35 cellular contexts compared by ENCODE assay signal in genomic region chr9:2502760-2503159, GRCh38.
DNase-seq lines count a peak whose midpoint lies in the region; ATAC-seq, FAIRE-seq and TF ChIP-seq lines count a peak whose summit lies in the region.
"Had no signal": no experiment of that assay in that cellular context is flagged by ENCODE, and none has a peak within 500 bp of the region (broad histone marks: within the 10 kb centered on the region; RNA-seq: fewer than 3 reads in every experiment).

No MANE protein-coding gene starts in this region.

- H3K27me3 ChIP-seq in GM23248 (replicated peaks; ENCODE audit: insufficient read depth) = no peaks in the 10 kb centered on the region
- H3K27me3 ChIP-seq in astrocyte (ENCODE audit: insufficient read depth, low read length) = no peaks in the 10 kb centered on the region
- H3K27me3 ChIP-seq in sigmoid colon = no peaks in the 10 kb centered on the region
- H3K27me3 ChIP-seq: adrenal gland, BLaER1, cardiac muscle cell, colonic mucosa, Peyer's patch, vagina had no signal

- H3K9me2 ChIP-seq in GM23248 (ENCODE audit: insufficient read depth) = no peaks in the 10 kb centered on the region

- no peaks in the 10 kb centered on the region for H3K36me3 ChIP-seq in GM23248 (ENCODE audit: low read depth)
- no peaks in the 10 kb centered on the region for H3K36me3 ChIP-seq in astrocyte (ENCODE audit: insufficient read depth, low read length)
- H3K36me3 ChIP-seq in sigmoid colon = no peaks in the 10 kb centered on the region
- H3K36me3 ChIP-seq: adrenal gland, cardiac muscle cell, colonic mucosa, Peyer's patch, vagina had no signal

- H3K4me2 ChIP-seq in GM23248 (ENCODE audit: unreplicated experiment) = no peak overlapping the region
- no peak overlapping the region for H3K4me2 ChIP-seq in astrocyte (ENCODE audit: low read length)
- H3K4me2 ChIP-seq: A549, BLaER1 had no signal

- no peak overlapping the region for H3K9ac ChIP-seq in GM23248
- no peak overlapping the region for H3K9ac ChIP-seq in astrocyte (ENCODE audit: low read length)
- H3K9ac ChIP-seq: BLaER1 had no signal

- no peak overlapping the region for H3K4me3 Mint-ChIP-seq in astrocyte (ENCODE audit: unreplicated experiment)
- H3K4me3 Mint-ChIP-seq in natural killer cell treated with Interleukin-12 subunit alpha and Interleukin-12 subunit beta and Interleukin-15 and Interleukin-18, amount 100 ng/mL, for 72 hours = no peak overlapping the region
- H3K4me3 Mint-ChIP-seq: activated CD8-positive, alpha-beta memory T cell treated with anti-CD3 and anti-CD28 coated beads, Interleukin-2, amount 10 ng/mL, durations not matched to agents 7 days and 5 days; activated T-cell treated with anti-CD3 and anti-CD28 coated beads, Interleukin-2, amount 50 U/mL, for 72 hours; mesothelial cell of epicardium; naive B cell; stimulated activated naive CD8-positive, alpha-beta T cell treated with anti-CD3 and anti-CD28 coated beads, Interleukin-15, amount 100 ng/mL, for 72 hours; WTC11 had no signal

- TF ChIP-seq POLR2A in sigmoid colon (IDR thresholded peaks at IDR 0.05) = no peak

- H4K20me1 ChIP-seq in GM23248 (ENCODE audit: insufficient read depth) = no peaks in the 10 kb centered on the region
- H4K20me1 ChIP-seq in astrocyte (ENCODE audit: insufficient read depth, low read length) = no peaks in the 10 kb centered on the region
- H4K20me1 ChIP-seq: BLaER1 had no signal

- H3K9me3 ChIP-seq in GM23248 (ENCODE audit: low read depth) = no peaks in the 10 kb centered on the region
- no peaks in the 10 kb centered on the region for H3K9me3 ChIP-seq in astrocyte (ENCODE audit: insufficient read depth, low read depth, low read length)
- no peaks in the 10 kb centered on the region for H3K9me3 ChIP-seq in sigmoid colon
- H3K9me3 ChIP-seq: A549, adrenal gland, BLaER1, colonic mucosa, Peyer's patch, vagina had no signal

- H3K27ac Mint-ChIP-seq in astrocyte (ENCODE audit: unreplicated experiment) = no peak overlapping the region
- no peak overlapping the region for H3K27ac Mint-ChIP-seq in natural killer cell treated with Interleukin-12 subunit alpha and Interleukin-12 subunit beta and Interleukin-15 and Interleukin-18, amount 100 ng/mL, for 72 hours
- H3K27ac Mint-ChIP-seq: activated CD8-positive, alpha-beta memory T cell treated with anti-CD3 and anti-CD28 coated beads, Interleukin-2, amount 10 ng/mL, durations not matched to agents 7 days and 5 days; activated T-cell treated with anti-CD3 and anti-CD28 coated beads, Interleukin-2, amount 50 U/mL, for 72 hours; mesothelial cell of epicardium; naive B cell; stimulated activated naive CD8-positive, alpha-beta T cell treated with anti-CD3 and anti-CD28 coated beads, Interleukin-15, amount 100 ng/mL, for 72 hours; WTC11 had no signal

- in situ Hi-C loops in GM23248 (cut with MboI) = no loop called here

- H3K4me1 Mint-ChIP-seq in astrocyte (ENCODE audit: low read depth, unreplicated experiment) = no peaks in the 10 kb centered on the region
- no peaks in the 10 kb centered on the region for H3K4me1 Mint-ChIP-seq in natural killer cell treated with Interleukin-12 subunit alpha and Interleukin-12 subunit beta and Interleukin-15 and Interleukin-18, amount 100 ng/mL, for 72 hours (ENCODE audit: low read depth in 2 of 2)
- H3K4me1 Mint-ChIP-seq: activated CD8-positive, alpha-beta memory T cell treated with anti-CD3 and anti-CD28 coated beads, Interleukin-2, amount 10 ng/mL, durations not matched to agents 7 days and 5 days; naive B cell; stimulated activated naive CD8-positive, alpha-beta T cell treated with anti-CD3 and anti-CD28 coated beads, Interleukin-15, amount 100 ng/mL, for 72 hours had no signal

- no peak overlapping the region for H3K4me3 ChIP-seq in GM23248
- H3K4me3 ChIP-seq in astrocyte (ENCODE audit: insufficient read depth, low read depth, low read length) = no peak overlapping the region
- H3K4me3 ChIP-seq in fibroblast of the aortic adventitia (ENCODE audit: low read depth, low read length) = no peak overlapping the region
- no peak overlapping the region for H3K4me3 ChIP-seq in sigmoid colon
- H3K4me3 ChIP-seq: A549, adrenal gland, BLaER1, cardiac muscle cell, colonic mucosa, GM12878, Peyer's patch, skin epidermis, vagina had no signal

- no peaks in the 10 kb centered on the region for H3K27me3 Mint-ChIP-seq in astrocyte (ENCODE audit: low read depth, unreplicated experiment)
- H3K27me3 Mint-ChIP-seq in natural killer cell treated with Interleukin-12 subunit alpha and Interleukin-12 subunit beta and Interleukin-15 and Interleukin-18, amount 100 ng/mL, for 72 hours = peaks cover 0 to 3% of the 10 kb centered on the region in 2 donors
- H3K27me3 Mint-ChIP-seq: activated CD8-positive, alpha-beta memory T cell treated with anti-CD3 and anti-CD28 coated beads, Interleukin-2, amount 10 ng/mL, durations not matched to agents 7 days and 5 days had no signal

- no peak for TF ChIP-seq EP300 in sigmoid colon (IDR thresholded peaks at IDR 0.05)

- H3K9me3 Mint-ChIP-seq in astrocyte (ENCODE audit: unreplicated experiment) = peaks cover 5% of the 10 kb centered on the region
- no peaks in the 10 kb centered on the region for H3K9me3 Mint-ChIP-seq in natural killer cell treated with Interleukin-12 subunit alpha and Interleukin-12 subunit beta and Interleukin-15 and Interleukin-18, amount 100 ng/mL, for 72 hours
- H3K9me3 Mint-ChIP-seq: activated T-cell treated with anti-CD3 and anti-CD28 coated beads, Interleukin-2, amount 50 U/mL, for 72 hours; mesothelial cell of epicardium; stimulated activated naive CD8-positive, alpha-beta T cell treated with anti-CD3 and anti-CD28 coated beads, Interleukin-15, amount 100 ng/mL, for 72 hours had no signal

- peaks cover 11% of the 10 kb centered on the region for H3K36me3 Mint-ChIP-seq in astrocyte (ENCODE audit: low read depth, unreplicated experiment)
- no peaks in the 10 kb centered on the region for H3K36me3 Mint-ChIP-seq in natural killer cell treated with Interleukin-12 subunit alpha and Interleukin-12 subunit beta and Interleukin-15 and Interleukin-18, amount 100 ng/mL, for 72 hours
- H3K36me3 Mint-ChIP-seq: activated CD8-positive, alpha-beta memory T cell treated with anti-CD3 and anti-CD28 coated beads, Interleukin-2, amount 10 ng/mL, durations not matched to agents 7 days and 5 days; naive B cell; WTC11 had no signal

- no peaks in the 10 kb centered on the region for H3K79me2 ChIP-seq in GM23248 (ENCODE audit: insufficient read depth)
- H3K79me2 ChIP-seq in astrocyte (ENCODE audit: insufficient read depth, low read length) = no peaks in the 10 kb centered on the region

- TF ChIP-seq CTCF in astrocyte (IDR thresholded peaks at IDR 0.05; ENCODE audit: insufficient read depth, low read depth, low read length) (no peak), fibroblast of the aortic adventitia (IDR thresholded peaks at IDR 0.05; ENCODE audit: insufficient read depth, low read length) (no peak), sigmoid colon (IDR thresholded peaks at IDR 0.05) (no peak)

- DNase-seq in AG08396 (ENCODE audit: low spot score) (peak; percentile 7), GM23248 (peak; percentile 69), astrocyte (ENCODE audit: low read depth) (peak; percentile 54), fibroblast of the aortic adventitia (ENCODE audit: low read depth) (peak; percentile 51), sigmoid colon (no peak), OCI-M1 (lab: John Stamatoyannopoulos, UW) (no peak)
- no peak for DNase-seq in natural killer cell treated with Interleukin-12 subunit alpha and Interleukin-12 subunit beta and Interleukin-15 and Interleukin-18, amount 100 ng/mL, for 72 hours (ENCODE audit: low spot score)
- DNase-seq: activated CD8-positive, alpha-beta memory T cell treated with anti-CD3 and anti-CD28 coated beads, Interleukin-2, amount 10 ng/mL, durations not matched to agents 7 days and 5 days; activated naive CD4-positive, alpha-beta T cell; activated T-cell treated with anti-CD3 and anti-CD28 coated beads, Interleukin-2, amount 50 U/mL, for 72 hours; adrenal gland; colonic mucosa; DMS53; effector CD8-positive, alpha-beta T cell; erythroblast; GOT3; islet precursor cell; left ventricle myocardium superior; naive B cell; NCI-H1105 treated with DMSO at 0.1 percent for 48 hours; NCI-H2029; NCI-H2227 treated with DMSO at 0.1 percent for 48 hours; Peyer's patch; SIG-M5; stimulated activated naive CD8-positive, alpha-beta T cell treated with anti-CD3 and anti-CD28 coated beads, Interleukin-15, amount 100 ng/mL, for 72 hours; T1000 had no signal

- H3K27ac ChIP-seq in GM23248 = no peak overlapping the region
- no peak overlapping the region for H3K27ac ChIP-seq in astrocyte (ENCODE audit: low read depth, low read length)
- H3K27ac ChIP-seq in sigmoid colon = no peak overlapping the region
- H3K27ac ChIP-seq: A549, adrenal gland, BLaER1, cardiac muscle cell, colonic mucosa, Peyer's patch, skin epidermis, vagina had no signal

- FAIRE-seq in astrocyte (lab: Jason Lieb, UNC) = no peak
- FAIRE-seq: A549, GM12878 had no signal

- H3F3A ChIP-seq in GM23248 (ENCODE audit: insufficient read depth) = peaks cover 6% of the 10 kb centered on the region

- peaks cover 10% of the 10 kb centered on the region; the same call in 1 of the 2 replicates for H3K4me1 ChIP-seq in GM23248 (ENCODE audit: insufficient read depth)
- H3K4me1 ChIP-seq in astrocyte (ENCODE audit: insufficient read depth, low read length) = no peaks in the 10 kb centered on the region
- H3K4me1 ChIP-seq in sigmoid colon = peaks cover 0 to 21% (median 3%) of the 10 kb centered on the region in 4 donors
- H3K4me1 ChIP-seq: A549, adrenal gland, BLaER1, colonic mucosa, Peyer's patch, vagina had no signal

- H2AFZ ChIP-seq in GM23248 (no peak overlapping the region), astrocyte (ENCODE audit: low read depth, low read length) (no peak overlapping the region)

- intact Hi-C loops in sigmoid colon (cut with DNase I) = no loop called here

- WGBS in GM23248 (ENCODE audit: low coverage in 1 of 2, low lambda C conversion rate in 2 of 2, missing lambda C conversion rate in 2 of 2), 2 experiments = 38 to 54% methylated on average over 2 of the region's 2 CpGs
- 92 to 94% methylated on average over 2 of the region's 2 CpGs for WGBS in sigmoid colon, 2 donors

- no peak for ATAC-seq in natural killer cell treated with Interleukin-12 subunit alpha and Interleukin-12 subunit beta and Interleukin-15 and Interleukin-18, amount 100 ng/mL, for 72 hours
- ATAC-seq in GM19395 (IDR thresholded peaks at IDR 0.05; ENCODE audit: unreplicated experiment) = no peak
- ATAC-seq: A549; activated CD8-positive, alpha-beta memory T cell treated with anti-CD3 and anti-CD28 coated beads, Interleukin-2, amount 10 ng/mL, durations not matched to agents 7 days and 5 days; activated T-cell treated with anti-CD3 and anti-CD28 coated beads, Interleukin-2, amount 50 U/mL, for 72 hours; left ventricle myocardium superior; stimulated activated naive CD8-positive, alpha-beta T cell treated with anti-CD3 and anti-CD28 coated beads, Interleukin-15, amount 100 ng/mL, for 72 hours; WTC11 had no signal

Comparison
In these comparisons a context has a peak if more than half of its experiments do, and no peak if none do; other contexts are left out.
1. DNase-seq: peak in AG08396 (single experiment), GM23248 (single experiment), astrocyte (single experiment) and fibroblast of the aortic adventitia (single experiment); none in sigmoid colon (single experiment), natural killer cell treated with Interleukin-12 subunit alpha and Interleukin-12 subunit beta and Interleukin-15 and Interleukin-18, amount 100 ng/mL, for 72 hours (single experiment) and OCI-M1 (single experiment).